12 cellular contexts compared by ENCODE assay signal in genomic region chr12:113322353-113322752, GRCh38. TPM values are rescaled to one million over a fixed set of nuclear protein-coding genes. Genes with fewer than 3 reads are reported as not detected.
A peak's percentile ranks its signal among the peaks of the same experiment; 100 is the strongest.
DNase-seq lines count a peak whose midpoint lies in the region; ATAC-seq, FAIRE-seq and TF ChIP-seq lines count a peak whose summit lies in the region.
"Had no signal": no experiment of that assay in that cellular context is flagged by ENCODE, and none has a peak within 500 bp of the region (broad histone marks: within the 10 kb centered on the region; RNA-seq: fewer than 3 reads in every experiment).

No MANE protein-coding gene starts in this region.

- peaks cover 56% of the 10 kb centered on the region for H3K36me3 ChIP-seq in K562 (ENCODE audit: control insufficient read depth, insufficient read depth, low read length)
- H3K36me3 ChIP-seq in mesenchymal stem cell (ENCODE audit: control insufficient read depth in 1 of 2, insufficient read depth in 2 of 2, low read depth in 1 of 2, low read length in 2 of 2) = peaks cover 23 to 39% of the 10 kb centered on the region in 2 experiments

- H3K9me3 ChIP-seq in CD4-positive, alpha-beta T cell (ENCODE audit: control insufficient read depth, low read length) = no peaks in the 10 kb centered on the region
- H3K9me3 ChIP-seq in K562 (replicated peaks; ENCODE audit: control insufficient read depth, insufficient read depth, low read depth, low read length) = no peaks in the 10 kb centered on the region
- no peaks in the 10 kb centered on the region for H3K9me3 ChIP-seq in mesenchymal stem cell (ENCODE audit: control insufficient read depth, low read length)

- no TSS peak for BruUV-seq in K562 (replicated peaks; lab: Mats Ljungman, UMichigan)

- no peaks in the 10 kb centered on the region for H4K20me1 ChIP-seq in K562 (replicated peaks; ENCODE audit: control insufficient read depth, insufficient read depth, low read length)

- no peaks in the 10 kb centered on the region for H3K27me3 ChIP-seq in CD4-positive, alpha-beta T cell (ENCODE audit: control insufficient read depth, insufficient read depth, low read length)
- H3K27me3 ChIP-seq in K562 (ENCODE audit: control insufficient read depth in 2 of 2, insufficient read depth in 2 of 2, low read length in 2 of 2) = no peaks in the 10 kb centered on the region
- no peaks in the 10 kb centered on the region for H3K27me3 ChIP-seq in mesenchymal stem cell (ENCODE audit: control insufficient read depth in 1 of 2, insufficient read depth in 1 of 2, low read length in 2 of 2)

- H3K4me1 ChIP-seq in K562 (replicated peaks in 1 of 2; ENCODE audit: control insufficient read depth in 2 of 2, insufficient read depth in 2 of 2, low read length in 2 of 2) (peaks cover 2 to 8% of the 10 kb centered on the region in 2 experiments; a peak in 3 of 5 replicates), mesenchymal stem cell (ENCODE audit: control insufficient read depth, insufficient read depth, low read depth, low read length) (no peaks in the 10 kb centered on the region)

- H3K9me1 ChIP-seq in K562 (ENCODE audit: control insufficient read depth, insufficient read depth, low read length) = no peaks in the 10 kb centered on the region

- H2BK120ac ChIP-seq in mesenchymal stem cell (ENCODE audit: low read depth, low read length) = no peak overlapping the region

- POLR2A ChIA-PET in CD4-positive, alpha-beta T cell (lab: Charles Lee) = no interaction called here
- POLR2A ChIA-PET in K562 (lab: Yijun Ruan, JAX) = interaction anchor here (0.6 kb wide), 2 partner anchors 13 to 131 kb away, joined by 3 to 4 read pairs; no protein-coding TSS in a partner anchor

- H3K4me2 ChIP-seq in K562 (ENCODE audit: insufficient read depth, low read length) (no peak overlapping the region), mesenchymal stem cell (ENCODE audit: low read length, poor library complexity, severe bottlenecking) (no peak overlapping the region)

- 85% methylated on average over 3 of the region's 3 CpGs for WGBS in K562 (ENCODE audit: insufficient coverage, low coverage, missing lambda C conversion rate)
- no CpG with 5 or more reads among the region's 3 CpGs for WGBS in mesenchymal stem cell

- TF ChIP-seq RAD21 in K562 (CRISPR knock-in tag; conservative IDR thresholded peaks at IDR 0.05 in 1 of 2, IDR thresholded peaks at IDR 0.05 in 1 of 2) = no peak

- H2AFZ ChIP-seq in K562 (ENCODE audit: low read depth, low read length) = no peak overlapping the region
- no peak overlapping the region for H2AFZ ChIP-seq in mesenchymal stem cell (ENCODE audit: low read depth, low read length)

- in situ Hi-C loops in K562 (cut with MboI) = no loop called here

- intact Hi-C loops in CD4-positive, alpha-beta T cell (cut with DNase I, micrococcal nuclease) = no loop called here
- intact Hi-C loops in K562 (cut with micrococcal nuclease) = no loop called here

- H3K79me2 ChIP-seq in K562 (ENCODE audit: control insufficient read depth, insufficient read depth, low read length) = no peaks in the 10 kb centered on the region

- no peak overlapping the region for H2BK12ac ChIP-seq in mesenchymal stem cell (ENCODE audit: low read length in 2 of 2)

- no peak overlapping the region for H3K23ac ChIP-seq in mesenchymal stem cell (ENCODE audit: low read length in 2 of 2)

- peaks cover 4% of the 10 kb centered on the region for H3K79me1 ChIP-seq in mesenchymal stem cell (replicated peaks; ENCODE audit: low read length, poor library complexity, severe bottlenecking)

- H4K8ac ChIP-seq in mesenchymal stem cell (ENCODE audit: low read length) = no peak overlapping the region

- H3K4me3 Mint-ChIP-seq in CD4-positive, alpha-beta T cell = peak overlapping the region; percentile 4
- H3K4me3 Mint-ChIP-seq: activated CD8-positive, alpha-beta T cell treated with anti-CD3 and anti-CD28 coated beads, Interleukin-2, amount 10 ng/mL, durations not matched to agents 7 days and 5 days; mesothelial cell of epicardium had no signal

- no peak for FAIRE-seq in K562 (lab: Jason Lieb, UNC)
- FAIRE-seq: GM12878 had no signal

- peaks cover 19% of the 10 kb centered on the region for H3K4me1 Mint-ChIP-seq in CD4-positive, alpha-beta T cell (ENCODE audit: low read depth)

- H3K14ac ChIP-seq in mesenchymal stem cell (ENCODE audit: low read length in 2 of 2) = no peak overlapping the region

- CTCF ChIA-PET in CD4-positive, alpha-beta T cell (lab: Charles Lee) = no interaction called here
- CTCF ChIA-PET in K562 (lab: Yijun Ruan, JAX; ENCODE audit: low intra/inter-chr PET ratio) = no interaction called here

- peak overlapping the region in 1 of 2 experiments; percentile 24 for H3K18ac ChIP-seq in mesenchymal stem cell (ENCODE audit: low read depth in 1 of 2, low read length in 2 of 2)

- TF ChIP-seq POLR2A in K562 (conservative IDR thresholded peaks at IDR 0.05) = no peak

- no peak for ATAC-seq in CD4-positive, alpha-beta T cell (ENCODE audit: poor library complexity)
- ATAC-seq in K562 = no peak
- ATAC-seq: activated CD8-positive, alpha-beta T cell treated with anti-CD3 and anti-CD28 coated beads, Interleukin-2, amount 10 ng/mL, durations not matched to agents 7 days and 5 days; GM12878 had no signal

- H2AK5ac ChIP-seq in mesenchymal stem cell (ENCODE audit: low read length, severe bottlenecking) = no peak overlapping the region

- H3K36me3 Mint-ChIP-seq in CD4-positive, alpha-beta T cell (ENCODE audit: low read depth) = peaks cover 86% of the 10 kb centered on the region

- H3K27ac Mint-ChIP-seq in CD4-positive, alpha-beta T cell = peak overlapping the region; percentile 47
- H3K27ac Mint-ChIP-seq: activated CD8-positive, alpha-beta T cell treated with anti-CD3 and anti-CD28 coated beads, Interleukin-2, amount 10 ng/mL, durations not matched to agents 7 days and 5 days; mesothelial cell of epicardium had no signal

- no peak overlapping the region for H3K27ac ChIP-seq in CD4-positive, alpha-beta T cell (ENCODE audit: low read depth, low read length)
- no peak overlapping the region for H3K27ac ChIP-seq in K562 (ENCODE audit: extremely low read depth, low read depth, low read length)
- H3K27ac ChIP-seq in mesenchymal stem cell (ENCODE audit: low read length, poor library complexity, severe bottlenecking) = no peak overlapping the region

- H3K4ac ChIP-seq in mesenchymal stem cell (ENCODE audit: low read depth in 1 of 2, low read length in 2 of 2) = no peak overlapping the region

- TF ChIP-seq CTCF in CD4-positive, alpha-beta T cell (IDR thresholded peaks at IDR 0.05) = no peak
- no peak for TF ChIP-seq CTCF in K562 (IDR thresholded peaks at IDR 0.05 in 2 of 3, conservative IDR thresholded peaks at IDR 0.05 in 1 of 3; ENCODE audit: insufficient read depth in 2 of 3, low read depth in 1 of 3, low read length in 3 of 3)

- H4K91ac ChIP-seq in mesenchymal stem cell (ENCODE audit: low read length) = no peak overlapping the region

- H3K9me3 Mint-ChIP-seq in CD4-positive, alpha-beta T cell = no peaks in the 10 kb centered on the region

- H3K27me3 Mint-ChIP-seq in CD4-positive, alpha-beta T cell = no peaks in the 10 kb centered on the region

- no peak overlapping the region for H2BK15ac ChIP-seq in mesenchymal stem cell (ENCODE audit: low read depth, poor library complexity, severe bottlenecking)

- TF ChIP-seq EP300 in K562 (IDR thresholded peaks at IDR 0.05; ENCODE audit: low read length) = no peak

- no peak for DNase-seq in CD4-positive, alpha-beta T cell
- peak; percentile 57 for DNase-seq in LHCN-M2 (ENCODE audit: low read depth)
- no peak for DNase-seq in K562 (ENCODE audit: extremely low read depth in 1 of 4, low spot score in 3 of 4)
- peak; percentile 81 for DNase-seq in mesenchymal stem cell
- no peak for DNase-seq in 8988T
- DNase-seq in activated gamma-delta T cell (lab: John Stamatoyannopoulos, UW) = no peak
- DNase-seq in occipital lobe (lab: John Stamatoyannopoulos, UW) = no peak
- DNase-seq in NCI-H345 (lab: John Stamatoyannopoulos, UW) = no peak
- DNase-seq: activated CD8-positive, alpha-beta T cell treated with anti-CD3 and anti-CD28 coated beads, Interleukin-2, amount 10 ng/mL, durations not matched to agents 7 days and 5 days; NCI-H1105 had no signal

- no peak overlapping the region for H2BK5ac ChIP-seq in mesenchymal stem cell (ENCODE audit: low read depth, low read length, poor library complexity, severe bottlenecking)

- H3K4me3 ChIP-seq in K562 (no peak overlapping the region), mesenchymal stem cell (ENCODE audit: insufficient read depth in 1 of 2, low read depth in 1 of 2, low read length in 2 of 2) (no peak overlapping the region)
- H3K4me3 ChIP-seq: GM12878 had no signal

- H3K9ac ChIP-seq in K562 (ENCODE audit: insufficient read depth in 1 of 2, low read depth in 2 of 2, low read length in 2 of 2) (no peak overlapping the region), mesenchymal stem cell (ENCODE audit: low read length) (peak overlapping the region; percentile 61)

RNA-seq across cellular contexts. Expression of gene SLC8B1, which starts 12.6 kb away (rescaled TPM):
- total RNA-seq in CD4-positive, alpha-beta T cell = 10 to 100 TPM; 85.3 to 92.7 TPM
- total RNA-seq in LHCN-M2 (2014; rRNA removed) (5.7 and 8.6 TPM in 2 replicates), K562 (2014; rRNA removed) (18.5 and 26.3 TPM in 2 replicates), K562 (2014; rRNA removed; fragmentation: Illumina TruSeq; extraction: Trizol) (12.6 and 18.1 TPM in 2 replicates), K562 (2015; rRNA removed; fragmentation: Illumina TruSeq; extraction: Trizol) (21.0 and 21.2 TPM in 2 replicates), K562 (2021) (31.8 and 34.1 TPM in 2 replicates), occipital lobe (5.0 TPM)
- polyA plus RNA-seq in LHCN-M2 (2012) = 7.1 TPM
- total RNA-seq in K562 (2011; cell fraction: chromatin; rRNA removed; ENCODE audit: low replicate concordance) = 58.8 and 108 TPM in 2 replicates
- total RNA-seq in K562 (2011; cell fraction: nucleolus; rRNA removed) = 66.5 and 71.5 TPM in 2 replicates
- total RNA-seq in K562 (2011; cell fraction: nucleoplasm; rRNA removed) = 58.5 and 61.2 TPM in 2 replicates
- polyA plus RNA-seq in K562 (2011; rRNA removed) (18.2 and 25.0 TPM in 2 replicates), K562 (2014; fragmentation: Illumina TruSeq; extraction: Trizol) (23.0 and 24.1 TPM in 2 replicates), K562 (2014; fragmentation: Nextera tagmentation; extraction: Ambion mirVana) (under 1 TPM; 0.86 to 0.87 TPM), K562 (2014; rRNA removed) (25.2 and 26.5 TPM in 2 replicates)
- polyA plus RNA-seq in K562 (2011; cell fraction: cytosol; rRNA removed) = 35.8 and 50.0 TPM in 2 replicates
- polyA plus RNA-seq in K562 (2011; cell fraction: nucleus; rRNA removed) = 70.2 and 99.8 TPM in 2 replicates
- polyA plus RNA-seq in K562 (2012) = 20.5 and 24.5 TPM in 2 replicates
- 19.1 and 29.2 TPM in 2 replicates for polyA minus RNA-seq in K562 (2011; rRNA and poly(A)+ RNA removed)
- 18.6 and 20.4 TPM in 2 replicates for polyA minus RNA-seq in K562 (2011; cell fraction: cytosol; rRNA and poly(A)+ RNA removed)
- polyA minus RNA-seq in K562 (2011; cell fraction: nucleus; rRNA and poly(A)+ RNA removed) = 27.6 and 36.0 TPM in 2 replicates
- 9.5 TPM for polyA plus RNA-seq in mesenchymal stem cell (2013, experiment 1 of 2)
- 9.8 TPM for polyA plus RNA-seq in mesenchymal stem cell (2013, experiment 2 of 2)

RNA-seq across cellular contexts. Expression of gene PLBD2, which starts 36.0 kb away (rescaled TPM):
- total RNA-seq in CD4-positive, alpha-beta T cell = 10 to 100 TPM; 10.4 to 12.2 TPM
- total RNA-seq in LHCN-M2 (2014; rRNA removed) = 21.7 and 32.0 TPM in 2 replicates
- polyA plus RNA-seq in LHCN-M2 (2012) = 37.1 TPM
- total RNA-seq in K562 (2011; cell fraction: chromatin; rRNA removed; ENCODE audit: low replicate concordance) = 26.2 and 43.8 TPM in 2 replicates
- total RNA-seq in K562 (2011; cell fraction: nucleolus; rRNA removed) = 42.6 and 46.5 TPM in 2 replicates
- 41.1 and 61.7 TPM in 2 replicates for total RNA-seq in K562 (2011; cell fraction: nucleoplasm; rRNA removed)
- total RNA-seq in K562 (2014; rRNA removed) = 7.2 and 9.1 TPM in 2 replicates
- 1.3 and 2.4 TPM in 2 replicates for total RNA-seq in K562 (2014; rRNA removed; fragmentation: Illumina TruSeq; extraction: Trizol)
- total RNA-seq in K562 (2015; rRNA removed; fragmentation: Illumina TruSeq; extraction: Trizol) = 4.1 and 4.4 TPM in 2 replicates
- total RNA-seq in K562 (2021) = 33.1 and 37.4 TPM in 2 replicates
- polyA plus RNA-seq in K562 (2011; rRNA removed) = 5.5 and 7.8 TPM in 2 replicates
- polyA plus RNA-seq in K562 (2011; cell fraction: cytosol; rRNA removed) = 11.4 and 15.3 TPM in 2 replicates
- 8.5 and 11.2 TPM in 2 replicates for polyA plus RNA-seq in K562 (2011; cell fraction: nucleus; rRNA removed)
- polyA plus RNA-seq in K562 (2012) = 18.7 and 28.0 TPM in 2 replicates
- polyA plus RNA-seq in K562 (2014; fragmentation: Illumina TruSeq; extraction: Trizol) = 31.3 and 33.7 TPM in 2 replicates
- polyA plus RNA-seq in K562 (2014; fragmentation: Nextera tagmentation; extraction: Ambion mirVana) = 1 to 10 TPM; 5.0 to 6.0 TPM
- polyA plus RNA-seq in K562 (2014; rRNA removed) = 16.4 and 17.6 TPM in 2 replicates
- polyA minus RNA-seq in K562 (2011; rRNA and poly(A)+ RNA removed) = 7.4 and 11.0 TPM in 2 replicates
- 21.5 and 26.5 TPM in 2 replicates for polyA minus RNA-seq in K562 (2011; cell fraction: cytosol; rRNA and poly(A)+ RNA removed)
- 6.9 and 7.3 TPM in 2 replicates for polyA minus RNA-seq in K562 (2011; cell fraction: nucleus; rRNA and poly(A)+ RNA removed)
- polyA plus RNA-seq in mesenchymal stem cell (2013, experiment 1 of 2) = 165 TPM
- polyA plus RNA-seq in mesenchymal stem cell (2013, experiment 2 of 2) = 149 TPM
- 8.9 TPM for total RNA-seq in occipital lobe

Comparison
In these comparisons a context has a peak if more than half of its experiments do, and no peak if none do; other contexts are left out.
1. DNase-seq: peak in LHCN-M2 (single experiment) and mesenchymal stem cell (single experiment); none in CD4-positive, alpha-beta T cell (0 of 10), K562 (0 of 4), 8988T (single experiment), activated gamma-delta T cell (single experiment), occipital lobe (single experiment) and NCI-H345 (single experiment).